In the genomic region with DNA sequence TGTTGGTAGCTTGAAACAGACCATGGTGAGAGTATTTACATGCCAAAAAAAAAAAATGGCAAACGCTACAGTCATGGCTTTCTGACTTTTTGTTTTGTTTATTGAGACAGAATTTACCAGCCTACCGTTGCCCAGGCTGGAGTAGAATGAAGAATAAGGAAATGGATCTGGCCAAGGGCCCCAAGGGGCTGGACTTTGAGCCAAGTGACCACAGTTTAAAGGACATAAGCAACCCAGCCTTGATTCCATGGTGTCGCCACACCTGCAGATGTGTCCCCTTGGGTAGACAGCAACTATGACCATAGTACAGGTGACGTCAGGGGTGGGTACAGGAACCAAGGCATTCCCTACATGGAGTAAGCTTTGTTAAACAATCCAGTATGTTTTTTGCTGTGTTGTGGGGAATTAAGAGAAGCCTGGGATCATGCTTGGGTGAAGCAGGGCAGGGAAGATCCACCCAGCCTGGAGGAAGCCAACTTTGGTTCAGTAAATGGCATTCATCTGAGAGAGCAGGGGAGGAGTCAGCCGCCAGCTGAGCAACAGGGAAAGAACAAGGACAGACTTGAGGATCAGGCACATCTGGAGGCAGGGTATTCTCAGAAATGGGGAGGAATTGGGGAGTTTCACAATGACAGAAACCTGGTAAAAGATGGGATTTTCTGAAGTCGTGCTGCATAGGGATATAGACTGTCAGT, we compare ENCODE assay signal across 1 cellular context.
TF ChIP-seq lines count a peak whose summit lies in the region.

No MANE protein-coding gene starts in this region.

TF ChIP-seq in A549, 52 proteins besides CTCF, POLR2A, EP300 and RAD21 (continued from another document):
- TF ChIP-seq CHD4 (IDR thresholded peaks at IDR 0.05; ENCODE audit: borderline replicate concordance) = no peak
- TF ChIP-seq NPAS2 (CRISPR knock-in tag; IDR thresholded peaks at IDR 0.05; ENCODE audit: borderline replicate concordance) = no peak
- TF ChIP-seq JUNB (IDR thresholded peaks at IDR 0.05) = no peak
- TF ChIP-seq MAFK (IDR thresholded peaks at IDR 0.05; ENCODE audit: partially characterized antibody) = no peak
- no peak for TF ChIP-seq HOXB5 (CRISPR knock-in tag; IDR thresholded peaks at IDR 0.05)
- TF ChIP-seq KDM1A (IDR thresholded peaks at IDR 0.05; ENCODE audit: low read depth) = no peak
- TF ChIP-seq RCOR1 (IDR thresholded peaks at IDR 0.05; ENCODE audit: low read depth, low read length) = no peak
- TF ChIP-seq SREBF2 (IDR thresholded peaks at IDR 0.05) = no peak
